Comparison of ENCODE assay signal across 33 cellular contexts in genomic region chr11:33646629-33647028, GRCh38. TPM values are rescaled to one million over a fixed set of nuclear protein-coding genes. Genes with fewer than 3 reads are reported as not detected.
"Had no signal": no experiment of that assay in that cellular context is flagged by ENCODE, and none has a peak within 500 bp of the region (broad histone marks: within the 10 kb centered on the region; RNA-seq: fewer than 3 reads in every experiment).

No MANE protein-coding gene starts in this region.

- H3K4me1 ChIP-seq: lower lobe of right lung, neural progenitor cell, parathyroid adenoma, psoas muscle, spleen, tibial nerve had no signal

- H3K4me1 Mint-ChIP-seq: activated CD4-positive, alpha-beta T cell treated with anti-CD3 and anti-CD28 coated beads, Interleukin-2, amount 10 ng/mL, durations not matched to agents 24 days and 14 days; central memory CD8-positive, alpha-beta T cell; natural killer cell; neural progenitor cell had no signal

- H3K9me3 Mint-ChIP-seq: activated CD4-positive, alpha-beta memory T cell treated with anti-CD3 and anti-CD28 coated beads for 36 hours; activated CD4-positive, alpha-beta T cell treated with anti-CD3 and anti-CD28 coated beads, Interleukin-2, amount 10 ng/mL, durations not matched to agents 24 days and 14 days; activated T-helper 1 cell treated with anti-CD3 and anti-CD28 coated beads, Interleukin-12 subunit alpha, Interleukin-12 subunit beta, Interleukin-2, Interleukin-4 antibody, amounts not matched to agents 30 ng/mL and 10 ng/mL and 1 ng/mL, durations not matched to agents 14 hours and 24 hours and 36 hours; central memory CD8-positive, alpha-beta T cell; dendritic cell treated with granulocyte-macrophage colony-stimulating factor and Interleukin-4, amounts not matched to agents 40 ng/mL and 50 ng/mL, for 4 days; natural killer cell; neural progenitor cell; T-helper 1 cell treated with Interleukin-12 subunit alpha and Interleukin-12 subunit beta and Interleukin-4 antibody, amounts not matched to agents 30 μg/mL and 1 μg/mL, for 36 hours had no signal

- H3K27ac ChIP-seq: gastrocnemius medialis, lower lobe of right lung, neural progenitor cell, parathyroid adenoma, psoas muscle, spleen, tibial nerve had no signal

- H3K4me3 Mint-ChIP-seq: activated CD4-positive, alpha-beta memory T cell treated with anti-CD3 and anti-CD28 coated beads for 36 hours; activated CD4-positive, alpha-beta T cell treated with anti-CD3 and anti-CD28 coated beads, Interleukin-2, amount 10 ng/mL, durations not matched to agents 24 days and 14 days; activated T-helper 1 cell treated with anti-CD3 and anti-CD28 coated beads, Interleukin-12 subunit alpha, Interleukin-12 subunit beta, Interleukin-2, Interleukin-4 antibody, amounts not matched to agents 30 ng/mL and 10 ng/mL and 1 ng/mL, durations not matched to agents 14 hours and 24 hours and 36 hours; central memory CD8-positive, alpha-beta T cell; dendritic cell treated with granulocyte-macrophage colony-stimulating factor and Interleukin-4, amounts not matched to agents 40 ng/mL and 50 ng/mL, for 4 days; natural killer cell; neural progenitor cell; T-helper 1 cell treated with Interleukin-12 subunit alpha and Interleukin-12 subunit beta and Interleukin-4 antibody, amounts not matched to agents 30 μg/mL and 1 μg/mL, for 36 hours had no signal

- H3K27me3 ChIP-seq: gastrocnemius medialis, neural progenitor cell, tibial nerve had no signal

- H3K9me3 ChIP-seq: gastrocnemius medialis, lower lobe of right lung, psoas muscle, spleen, tibial nerve had no signal

- H3K36me3 ChIP-seq: gastrocnemius medialis, lower lobe of right lung, neural progenitor cell, spleen had no signal

- H3K4me3 ChIP-seq: gastrocnemius medialis, lower lobe of right lung, neural progenitor cell, psoas muscle, spleen, tibial nerve had no signal

- H3K36me3 Mint-ChIP-seq: activated CD4-positive, alpha-beta memory T cell treated with anti-CD3 and anti-CD28 coated beads for 36 hours; natural killer cell had no signal

- H3K27ac Mint-ChIP-seq: activated CD4-positive, alpha-beta memory T cell treated with anti-CD3 and anti-CD28 coated beads for 36 hours; activated CD4-positive, alpha-beta T cell treated with anti-CD3 and anti-CD28 coated beads, Interleukin-2, amount 10 ng/mL, durations not matched to agents 24 days and 14 days; activated T-helper 1 cell treated with anti-CD3 and anti-CD28 coated beads, Interleukin-12 subunit alpha, Interleukin-12 subunit beta, Interleukin-2, Interleukin-4 antibody, amounts not matched to agents 30 ng/mL and 10 ng/mL and 1 ng/mL, durations not matched to agents 14 hours and 24 hours and 36 hours; dendritic cell treated with granulocyte-macrophage colony-stimulating factor and Interleukin-4, amounts not matched to agents 40 ng/mL and 50 ng/mL, for 4 days; natural killer cell; neural progenitor cell; T-helper 1 cell treated with Interleukin-12 subunit alpha and Interleukin-12 subunit beta and Interleukin-4 antibody, amounts not matched to agents 30 μg/mL and 1 μg/mL, for 36 hours had no signal

- DNase-seq: activated CD4-positive, alpha-beta memory T cell treated with anti-CD3 and anti-CD28 coated beads for 36 hours; activated CD4-positive, alpha-beta T cell treated with anti-CD3 and anti-CD28 coated beads, Interleukin-2, amount 10 ng/mL, durations not matched to agents 24 days and 14 days; activated CD4-positive, CD25-positive, alpha-beta regulatory T cell treated with anti-CD3 and anti-CD28 coated beads, Interleukin-2, amount 50 U/mL, for 72 hours; activated CD8-positive, alpha-beta memory T cell treated with anti-CD3 and anti-CD28 coated beads, Interleukin-2, amount 50 U/mL, for 4 hours; activated gamma-delta T cell treated with Interleukin-2 at 50 U/mL for 16 hours; activated naive CD4-positive, alpha-beta T cell treated with anti-CD3 and anti-CD28 coated beads, Interleukin-2, amount 50 U/mL, for 16 hours; activated T-cell treated with anti-CD3 and anti-CD28 coated beads, Interleukin-2, amount 50 U/mL, for 1 hour; amygdala; effector CD8-positive, alpha-beta T cell; gastrocnemius medialis; hippocampal formation; lower lobe of right lung; mesendoderm; natural killer cell; occipital lobe; psoas muscle; right cardiac atrium; spleen; stimulated activated naive CD4-positive, alpha-beta T cell; SW 1271; T-helper 9 cell had no signal

- ATAC-seq: lower lobe of right lung, natural killer cell had no signal

RNA-seq across cellular contexts. Expression of gene C11orf91, which starts 54.0 kb away (rescaled TPM):
- total RNA-seq: activated CD4-positive, alpha-beta memory T cell treated with anti-CD3 and anti-CD28 coated beads for 36 hours; activated CD8-positive, alpha-beta memory T cell treated with anti-CD3 and anti-CD28 coated beads for 36 hours; epithelial cell of proximal tubule; gastrocnemius medialis; kidney epithelial cell; lower lobe of right lung; mononuclear cell; natural killer cell; occipital lobe; temporal lobe; tibial nerve had no signal
